Comparison of ENCODE assay signal across 1 cellular context in the genomic region with DNA sequence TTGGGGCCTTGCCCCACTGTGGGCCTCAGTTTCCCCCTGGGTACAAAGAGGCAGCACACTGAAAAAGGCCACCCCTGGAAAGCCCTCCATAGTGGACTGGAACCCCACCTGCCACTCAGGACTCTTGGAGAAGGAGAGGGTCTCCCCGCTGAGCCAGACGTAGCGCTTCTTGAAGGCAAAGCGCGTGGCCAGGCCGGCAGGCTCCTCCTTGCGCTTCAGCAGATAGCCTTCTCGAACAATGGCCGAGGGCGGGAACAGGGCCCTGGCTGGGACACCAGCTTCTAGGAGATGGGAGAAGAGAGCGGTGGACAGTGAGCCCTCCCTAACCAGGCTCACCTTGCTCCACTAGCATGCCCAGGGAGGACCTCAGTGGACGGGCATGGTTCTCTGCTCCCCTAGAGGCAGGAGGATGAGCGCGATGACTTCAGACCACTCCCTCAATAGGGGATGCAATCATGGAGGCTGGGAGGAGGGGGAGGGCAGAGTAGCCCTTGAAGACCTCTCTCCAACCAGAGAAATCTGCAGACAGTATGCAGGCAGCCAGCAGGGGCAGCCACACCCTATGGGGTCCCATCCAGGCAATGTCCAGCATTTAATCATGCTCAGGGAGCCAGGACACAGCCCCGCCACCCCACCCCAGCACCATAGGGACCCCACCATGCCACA.
TF ChIP-seq lines count a peak whose summit lies in the region.

No MANE protein-coding gene starts in this region.

TF ChIP-seq in HepG2, 621 proteins besides CTCF, POLR2A, EP300 and RAD21:
- no peak for TF ChIP-seq ZSCAN22 (CRISPR knock-in tag; IDR thresholded peaks at IDR 0.05)
- TF ChIP-seq ARID2 (CRISPR knock-in tag; IDR thresholded peaks at IDR 0.05; ENCODE audit: borderline replicate concordance), result no peak
- no peak for TF ChIP-seq MTF1 (CRISPR knock-in tag; IDR thresholded peaks at IDR 0.05)
- TF ChIP-seq NR2F1 (CRISPR knock-in tag; IDR thresholded peaks at IDR 0.05), result no peak
- no peak for TF ChIP-seq ZNF101 (CRISPR knock-in tag; IDR thresholded peaks at IDR 0.05; ENCODE audit: borderline replicate concordance, low read depth)
- TF ChIP-seq, protein P1, sequence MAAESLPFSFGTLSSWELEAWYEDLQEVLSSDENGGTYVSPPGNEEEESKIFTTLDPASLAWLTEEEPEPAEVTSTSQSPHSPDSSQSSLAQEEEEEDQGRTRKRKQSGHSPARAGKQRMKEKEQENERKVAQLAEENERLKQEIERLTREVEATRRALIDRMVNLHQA (CRISPR knock-in tag; IDR thresholded peaks at IDR 0.05), result no peak
- no peak for TF ChIP-seq KAT7 (CRISPR knock-in tag; IDR thresholded peaks at IDR 0.05; ENCODE audit: borderline replicate concordance)
